In genomic region chr21:44052830-44053226, GRCh38 we compare ENCODE assay signal across 13 cellular contexts. TPM values are rescaled to one million over a fixed set of nuclear protein-coding genes. Genes with fewer than 3 reads are reported as not detected.
DNase-seq lines count a peak whose midpoint lies in the region; ATAC-seq and TF ChIP-seq lines count a peak whose summit lies in the region.
"Had no signal": no experiment of that assay in that cellular context is flagged by ENCODE, and none has a peak within 500 bp of the region (broad histone marks: within the 10 kb centered on the region; RNA-seq: fewer than 3 reads in every experiment).

No MANE protein-coding gene starts in this region.

- no peak overlapping the region for H2BK12ac ChIP-seq in H9 (ENCODE audit: insufficient read length, low read depth, low read length)

- H4K5ac ChIP-seq in H9 (ENCODE audit: insufficient read length, low read depth, low read length), result no peak overlapping the region

- H3K79me1 ChIP-seq in H9 (ENCODE audit: insufficient read depth, low read depth, low read length, poor library complexity, severe bottlenecking), result no peaks in the 10 kb centered on the region

- H4K8ac ChIP-seq in H9 (replicated peaks; ENCODE audit: insufficient read length, low read depth, low read length), result no peak overlapping the region

- no peak overlapping the region for H3K56ac ChIP-seq in H9 (ENCODE audit: insufficient read length, low read depth, low read length)

- intact Hi-C loops in prostate gland (cut with DNase I), result no loop called here

- no peak overlapping the region for H2AK5ac ChIP-seq in H9 (ENCODE audit: insufficient read length, low read length)

- H3K27me3 Mint-ChIP-seq in CD4-positive, CD25-positive, alpha-beta regulatory T cell, result no peaks in the 10 kb centered on the region
- H3K27me3 Mint-ChIP-seq in H9 (ENCODE audit: low read depth), result no peaks in the 10 kb centered on the region

- WGBS in H9 (ENCODE audit: extremely low coverage, insufficient read length, low lambda C conversion rate), result no CpG with 5 or more reads among the region's 6 CpGs
- WGBS in prostate gland, result 80% methylated on average over 6 of the region's 6 CpGs

- no peak overlapping the region for H3K4me3 Mint-ChIP-seq in CD4-positive, CD25-positive, alpha-beta regulatory T cell
- no peak overlapping the region for H3K4me3 Mint-ChIP-seq in H9
- H3K4me3 Mint-ChIP-seq: stimulated activated effector memory CD8-positive, alpha-beta T cell treated with anti-CD3 and anti-CD28 coated beads, Interleukin-12 subunit alpha, Interleukin-12 subunit beta, amount 100 ng/mL, for 72 hours had no signal

- peaks cover 4% of the 10 kb centered on the region for H4K20me1 ChIP-seq in H9 (ENCODE audit: control insufficient read depth, insufficient read depth, insufficient read length)

- DNase-seq in CD4-positive, CD25-positive, alpha-beta regulatory T cell, result no peak
- DNase-seq in H9 (no peak), globus pallidus (ENCODE audit: low spot score) (peak; percentile 64), prostate gland (ENCODE audit: low spot score) (no peak), T-helper 1 cell (no peak)
- no peak for DNase-seq in activated CD4-positive, CD25-positive, alpha-beta regulatory T cell (lab: John Stamatoyannopoulos, UW)
- DNase-seq: activated CD4-positive, CD25-positive, alpha-beta regulatory T cell treated with anti-CD3 and anti-CD28 coated beads, Interleukin-2, amount 50 U/mL, for 72 hours; dermis blood vessel endothelial cell; MM.1S; NCI-H82; RPMI8226 had no signal

- H3K9me3 ChIP-seq in CD4-positive, CD25-positive, alpha-beta regulatory T cell (ENCODE audit: control insufficient read depth in 2 of 2, low read length in 2 of 2), result no peaks in the 10 kb centered on the region
- H3K9me3 ChIP-seq in H9 (ENCODE audit: control insufficient read depth, low read depth, low read length) (no peaks in the 10 kb centered on the region), prostate gland (no peaks in the 10 kb centered on the region)

- H3T11ph ChIP-seq in H9 (ENCODE audit: low read length), result no peak overlapping the region

- peaks cover 1% of the 10 kb centered on the region; the same call in 1 of the 2 replicates for H3K79me2 ChIP-seq in H9 (ENCODE audit: insufficient read depth, low read length)

- no peak overlapping the region for H2BK120ac ChIP-seq in H9 (ENCODE audit: low read depth, low read length, poor library complexity, severe bottlenecking)

- H2BK20ac ChIP-seq in H9 (ENCODE audit: low read depth, low read length, poor library complexity, severe bottlenecking), result no peak overlapping the region

- no peak for ATAC-seq in CD4-positive, CD25-positive, alpha-beta regulatory T cell (ENCODE audit: low read depth in 2 of 2)
- ATAC-seq in HG03095 (IDR thresholded peaks at IDR 0.05; ENCODE audit: unreplicated experiment), result no peak
- ATAC-seq: stimulated activated effector memory CD8-positive, alpha-beta T cell treated with anti-CD3 and anti-CD28 coated beads, Interleukin-12 subunit alpha, Interleukin-12 subunit beta, amount 100 ng/mL, for 72 hours had no signal

- H3K9me3 Mint-ChIP-seq in CD4-positive, CD25-positive, alpha-beta regulatory T cell, result peaks cover 0 to 2% (median 0%) of the 10 kb centered on the region in 7 donors
- no peaks in the 10 kb centered on the region for H3K9me3 Mint-ChIP-seq in H9
- H3K9me3 Mint-ChIP-seq: stimulated activated effector memory CD8-positive, alpha-beta T cell treated with anti-CD3 and anti-CD28 coated beads, Interleukin-12 subunit alpha, Interleukin-12 subunit beta, amount 100 ng/mL, for 72 hours had no signal

- TF ChIP-seq CTCF in H9 (conservative IDR thresholded peaks at IDR 0.05) (no peak), prostate gland (IDR thresholded peaks at IDR 0.05) (no peak)

- peaks cover 34% of the 10 kb centered on the region for H3K36me3 Mint-ChIP-seq in CD4-positive, CD25-positive, alpha-beta regulatory T cell
- H3K36me3 Mint-ChIP-seq in H9 (ENCODE audit: insufficient read depth in 1 of 3, low read depth in 3 of 3), result peaks cover 3 to 28% (median 18%) of the 10 kb centered on the region in 3 experiments; a peak in 6 of 7 replicates

- H3K4me1 ChIP-seq in CD4-positive, CD25-positive, alpha-beta regulatory T cell (ENCODE audit: control insufficient read depth, insufficient read depth, low read length, poor library complexity, severe bottlenecking), result no peaks in the 10 kb centered on the region
- no peaks in the 10 kb centered on the region for H3K4me1 ChIP-seq in H9 (ENCODE audit: insufficient read depth, low read length)
- H3K4me1 ChIP-seq in prostate gland (replicated peaks), result peaks cover 12% of the 10 kb centered on the region

- no peak overlapping the region for H4K91ac ChIP-seq in H9 (ENCODE audit: insufficient read length, low read depth, low read length)

- no peak for TF ChIP-seq POLR2A in prostate gland (IDR thresholded peaks at IDR 0.05)

- no peak overlapping the region for H3K18ac ChIP-seq in H9 (ENCODE audit: insufficient read length, low read depth, low read length)

- H3K27ac Mint-ChIP-seq in CD4-positive, CD25-positive, alpha-beta regulatory T cell, result peak overlapping the region; percentile 40 to 79 (median 78)
- peak overlapping the region; percentile 8 to 56 (median 24); a peak in 1 of 7 replicates for H3K27ac Mint-ChIP-seq in H9

- H2AFZ ChIP-seq in H9 (ENCODE audit: low read length), result no peak overlapping the region

- H3K4me2 ChIP-seq in H9 (ENCODE audit: insufficient read depth, insufficient read length, low read length), result no peak overlapping the region

- H3K4ac ChIP-seq in H9 (ENCODE audit: low read depth, low read length), result no peak overlapping the region

- no peaks in the 10 kb centered on the region for H3K27me3 ChIP-seq in CD4-positive, CD25-positive, alpha-beta regulatory T cell (ENCODE audit: control insufficient read depth, insufficient read depth, low read length)
- H3K27me3 ChIP-seq in H9 (ENCODE audit: insufficient read depth, low read length) (no peaks in the 10 kb centered on the region), prostate gland (replicated peaks; ENCODE audit: insufficient read depth) (no peaks in the 10 kb centered on the region)

- H2BK5ac ChIP-seq in H9 (ENCODE audit: insufficient read length, low read length), result no peak overlapping the region

- no peak overlapping the region for H3K14ac ChIP-seq in H9 (ENCODE audit: insufficient read depth, low read length)

- no peak overlapping the region for H3K4me3 ChIP-seq in CD4-positive, CD25-positive, alpha-beta regulatory T cell (ENCODE audit: low read depth, low read length)
- no peak overlapping the region for H3K4me3 ChIP-seq in prostate gland

- H3K23ac ChIP-seq in H9 (ENCODE audit: insufficient read length, low read depth, low read length), result no peak overlapping the region

- H3K27ac ChIP-seq in CD4-positive, CD25-positive, alpha-beta regulatory T cell (ENCODE audit: insufficient read depth, low read length, poor library complexity, severe bottlenecking), result no peak overlapping the region
- H3K27ac ChIP-seq in H9 (ENCODE audit: insufficient read length, low read depth, low read length) (no peak overlapping the region), prostate gland (peak overlapping the region; percentile 39 to 75)

- no peaks in the 10 kb centered on the region for H3K23me2 ChIP-seq in H9 (ENCODE audit: insufficient read length, low read depth, low read length, poor library complexity, severe bottlenecking)

- peaks cover 4 to 32% (median 19%) of the 10 kb centered on the region in 4 donors for H3K4me1 Mint-ChIP-seq in CD4-positive, CD25-positive, alpha-beta regulatory T cell
- no peaks in the 10 kb centered on the region for H3K4me1 Mint-ChIP-seq in H9

- peaks cover 87% of the 10 kb centered on the region for H3K36me3 ChIP-seq in CD4-positive, CD25-positive, alpha-beta regulatory T cell (ENCODE audit: control insufficient read depth, insufficient read depth, low read length)
- H3K36me3 ChIP-seq in prostate gland, result no peaks in the 10 kb centered on the region

- H3K9ac ChIP-seq in H9 (ENCODE audit: extremely low read depth, insufficient read length, low read length), result no peak overlapping the region

- H2BK15ac ChIP-seq in H9 (ENCODE audit: low read depth, low read length), result no peak overlapping the region

RNA-seq across cellular contexts. Expression of gene TRAPPC10, which starts 40.7 kb away (rescaled TPM):
- total RNA-seq in CD4-positive, CD25-positive, alpha-beta regulatory T cell, result 132 TPM
- 10 to 100 TPM; 13.5 to 18.7 (median 17.1) TPM for polyA plus RNA-seq in CD4-positive, CD25-positive, alpha-beta regulatory T cell
- 27.9 and 32.9 TPM in 2 replicates for total RNA-seq in H9 (2021)
- 10 to 100 TPM; 14.4 to 38.9 TPM for total RNA-seq in prostate gland

RNA-seq across cellular contexts. Expression of gene PWP2, which starts 54.4 kb away (rescaled TPM):
- 17.6 TPM for total RNA-seq in CD4-positive, CD25-positive, alpha-beta regulatory T cell
- polyA plus RNA-seq in CD4-positive, CD25-positive, alpha-beta regulatory T cell, result 10 to 100 TPM in 1 of 4 donors, 1 to 10 TPM in 1, under 1 TPM in 2; 0.78 to 15.7 (median 4.1) TPM
- total RNA-seq in H9 (2021), result 6.0 and 6.3 TPM in 2 replicates
- total RNA-seq in prostate gland, result 10 to 100 TPM; 10.7 to 14.9 TPM

Comparison
In these comparisons a context has a peak if more than half of its experiments do, and no peak if none do; other contexts are left out.
1. H3K27ac ChIP-seq: peak in prostate gland (2 of 2); none in CD4-positive, CD25-positive, alpha-beta regulatory T cell (single experiment) and H9 (single experiment).